8 cellular contexts compared by ENCODE assay signal in genomic region chr19:33302974-33303790, GRCh38. TPM values are rescaled to one million over a fixed set of nuclear protein-coding genes. Genes with fewer than 3 reads are reported as not detected.
DNase-seq lines count a peak whose midpoint lies in the region; ATAC-seq and TF ChIP-seq lines count a peak whose summit lies in the region.

No MANE protein-coding gene starts in this region.

- peak; percentile 74 for DNase-seq in Calu3
- peak; percentile 45 to 73 for DNase-seq in HAP-1 (ENCODE audit: low spot score in 2 of 2)
- peak; percentile 52 for DNase-seq in NCI-H526 treated with DMSO at 0.1 percent for 48 hours (lab: John Stamatoyannopoulos, UW)
- DNase-seq in cerebellar cortex (ENCODE audit: low spot score), result peak; percentile 30
- DNase-seq in stimulated activated naive CD8-positive, alpha-beta T cell treated with anti-CD3 and anti-CD28 coated beads, Interleukin-15, Interleukin-2, amounts not matched to agents 100 U/mL and 50 U/mL, for 24 hours, result peak; percentile 34
- no peak for DNase-seq in NCI-H2081 (lab: John Stamatoyannopoulos, UW)

- peaks cover 69% of the 10 kb centered on the region for H3K27me3 Mint-ChIP-seq in Calu3 (ENCODE audit: unreplicated experiment)

- peak overlapping the region; percentile 68 for H3K27ac ChIP-seq in layer of hippocampus (ENCODE audit: low read depth, low read length)

- intact Hi-C loops in Calu3 (cut with micrococcal nuclease; ENCODE audit: unreplicated experiment), result loop anchor here (5.0 kb wide), 2 partner anchors 66 to 69 kb away; partner anchors contain the start of gene CEBPG

- H3K36me3 Mint-ChIP-seq in Calu3 (ENCODE audit: insufficient read depth, unreplicated experiment), result peaks cover 18% of the 10 kb centered on the region

- TF ChIP-seq CTCF in Calu3 (IDR thresholded peaks at IDR 0.05; ENCODE audit: unreplicated experiment), result no peak

- H3K27me3 ChIP-seq in HAP-1 (ENCODE audit: low read depth) (no peaks in the 10 kb centered on the region), layer of hippocampus (ENCODE audit: control insufficient read depth, insufficient read depth, low read length) (peaks cover 8% of the 10 kb centered on the region)

- peaks cover 14% of the 10 kb centered on the region for H3K4me1 Mint-ChIP-seq in Calu3 (ENCODE audit: low read depth, unreplicated experiment)

- peak; percentile 26 for ATAC-seq in stimulated activated naive CD8-positive, alpha-beta T cell treated with anti-CD3 and anti-CD28 coated beads, Interleukin-15, Interleukin-2, amounts not matched to agents 100 U/mL and 50 U/mL, for 24 hours
- ATAC-seq in GM21717 (IDR thresholded peaks at IDR 0.05; ENCODE audit: unreplicated experiment), result no peak

- H3K4me1 ChIP-seq in HAP-1, result peaks cover 8% of the 10 kb centered on the region

- H3K9me3 Mint-ChIP-seq in Calu3 (ENCODE audit: low read depth, unreplicated experiment), result no peaks in the 10 kb centered on the region

- peak overlapping the region; percentile 76 for H3K4me3 Mint-ChIP-seq in Calu3 (ENCODE audit: low read depth, unreplicated experiment)

- CTCF ChIA-PET in Calu3 (lab: Charles Lee), result interaction anchor here (0.7 to 1.0 kb wide), 3 partner anchors 14 to 65 kb away, joined by 3 read pairs; no protein-coding TSS in a partner anchor

- H3K9me3 ChIP-seq in HAP-1, result no peaks in the 10 kb centered on the region

- peak overlapping the region; percentile 62 for H3K4me3 ChIP-seq in HAP-1

- BruUV-seq in Calu3 (replicated peaks; lab: Mats Ljungman, UMichigan), result no TSS peak

- in situ Hi-C loops in HAP-1 (cut with MboI; ENCODE audit: low sequenced_read_pairs), result no loop called here

- no peaks in the 10 kb centered on the region for H3K36me3 ChIP-seq in HAP-1 (replicated peaks)

- no peak overlapping the region for H3K27ac Mint-ChIP-seq in Calu3 (ENCODE audit: unreplicated experiment)

RNA-seq across cellular contexts. Expression of gene CEBPA, which starts 0.8 kb away (rescaled TPM):
- 1.2 and 1.8 TPM in 2 replicates for total RNA-seq in Calu3 (2022)

Comparison
In these comparisons a context has a peak if more than half of its experiments do, and no peak if none do; other contexts are left out.
1. DNase-seq: peak in Calu3 (single experiment), HAP-1 (2 of 2), NCI-H526 treated with DMSO at 0.1 percent for 48 hours (single experiment), cerebellar cortex (single experiment) and stimulated activated naive CD8-positive, alpha-beta T cell treated with anti-CD3 and anti-CD28 coated beads, Interleukin-15, Interleukin-2, amounts not matched to agents 100 U/mL and 50 U/mL, for 24 hours (single experiment); none in NCI-H2081 (0 of 2).